26 cellular contexts compared by ENCODE assay signal in genomic region chr2:183009249-183009899, GRCh38.
"Had no signal": no experiment of that assay in that cellular context is flagged by ENCODE, and none has a peak within 500 bp of the region (broad histone marks: within the 10 kb centered on the region; RNA-seq: fewer than 3 reads in every experiment).

No MANE protein-coding gene starts in this region.

- H3K27me3 ChIP-seq: ascending aorta, foreskin keratinocyte, heart left ventricle, spleen, testis, transverse colon had no signal

- H3K9me3 ChIP-seq: ascending aorta, heart left ventricle, lower lobe of right lung, neutrophil, psoas muscle, spleen, testis, transverse colon had no signal

- DNase-seq: activated CD4-positive, alpha-beta T cell treated with anti-CD3 and anti-CD28 coated beads for 48 hours; activated CD4-positive, alpha-beta T cell treated with anti-CD3 and anti-CD28 coated beads, Interleukin-2, amount 50 U/mL, for 48 hours; activated CD8-positive, alpha-beta memory T cell treated with anti-CD3 and anti-CD28 coated beads for 24 hours; activated gamma-delta T cell; activated naive CD4-positive, alpha-beta T cell treated with anti-CD3 and anti-CD28 coated beads, Interleukin-2, amount 10 ng/mL, durations not matched to agents 7 days and 5 days; activated naive CD8-positive, alpha-beta T cell treated with anti-CD3 and anti-CD28 coated beads, Interleukin-2, amount 10 ng/mL, durations not matched to agents 7 days and 5 days; activated T-cell treated with anti-CD3 and anti-CD28 coated beads, Interleukin-2, amount 50 U/mL, for 1 hour; caudate nucleus; foreskin keratinocyte; lower lobe of right lung; spleen; stimulated activated naive CD4-positive, alpha-beta T cell treated with Interleukin-2 at 50 U/mL for 16 hours; testis; transverse colon had no signal

- H3K36me3 Mint-ChIP-seq: activated naive CD4-positive, alpha-beta T cell treated with anti-CD3 and anti-CD28 coated beads, Interleukin-2, amount 10 ng/mL, durations not matched to agents 7 days and 5 days; activated naive CD8-positive, alpha-beta T cell treated with anti-CD3 and anti-CD28 coated beads, Interleukin-2, amount 10 ng/mL, durations not matched to agents 7 days and 5 days had no signal

- H3K27me3 Mint-ChIP-seq: activated naive CD4-positive, alpha-beta T cell treated with anti-CD3 and anti-CD28 coated beads, Interleukin-2, amount 10 ng/mL, durations not matched to agents 7 days and 5 days; brain had no signal

- H3K27ac Mint-ChIP-seq: activated naive CD4-positive, alpha-beta T cell treated with anti-CD3 and anti-CD28 coated beads, Interleukin-2, amount 10 ng/mL, durations not matched to agents 7 days and 5 days; activated naive CD8-positive, alpha-beta T cell treated with anti-CD3 and anti-CD28 coated beads, Interleukin-2, amount 10 ng/mL, durations not matched to agents 7 days and 5 days; activated T-helper 1 cell treated with anti-CD3 and anti-CD28 coated beads, Interleukin-12 subunit alpha, Interleukin-12 subunit beta, Interleukin-2, Interleukin-4 antibody, amounts not matched to agents 30 ng/mL and 10 ng/mL and 1 ng/mL, durations not matched to agents 14 hours and 24 hours and 36 hours had no signal

- H3K9ac ChIP-seq: parathyroid adenoma had no signal

- H3K4me1 ChIP-seq: spleen had no signal

- H3K27ac ChIP-seq: ascending aorta, foreskin keratinocyte, lower lobe of right lung, neutrophil, parathyroid adenoma, psoas muscle, spleen, testis, transverse colon, VCaP had no signal

- H3K9me3 Mint-ChIP-seq: activated naive CD4-positive, alpha-beta T cell treated with anti-CD3 and anti-CD28 coated beads, Interleukin-2, amount 10 ng/mL, durations not matched to agents 7 days and 5 days; activated naive CD8-positive, alpha-beta T cell treated with anti-CD3 and anti-CD28 coated beads, Interleukin-2, amount 10 ng/mL, durations not matched to agents 7 days and 5 days; activated T-helper 1 cell treated with anti-CD3 and anti-CD28 coated beads, Interleukin-12 subunit alpha, Interleukin-12 subunit beta, Interleukin-2, Interleukin-4 antibody, amounts not matched to agents 30 ng/mL and 10 ng/mL and 1 ng/mL, durations not matched to agents 14 hours and 24 hours and 36 hours; brain; nephron had no signal

- FAIRE-seq: endothelial cell of umbilical vein had no signal

- H3K4me1 Mint-ChIP-seq: activated naive CD4-positive, alpha-beta T cell treated with anti-CD3 and anti-CD28 coated beads, Interleukin-2, amount 10 ng/mL, durations not matched to agents 7 days and 5 days; activated naive CD8-positive, alpha-beta T cell treated with anti-CD3 and anti-CD28 coated beads, Interleukin-2, amount 10 ng/mL, durations not matched to agents 7 days and 5 days had no signal

- H2AFZ ChIP-seq: parathyroid adenoma had no signal

- H3K36me3 ChIP-seq: ascending aorta, heart left ventricle, lower lobe of right lung, neutrophil, spleen, transverse colon had no signal

- H3K4me3 Mint-ChIP-seq: activated naive CD4-positive, alpha-beta T cell treated with anti-CD3 and anti-CD28 coated beads, Interleukin-2, amount 10 ng/mL, durations not matched to agents 7 days and 5 days; activated naive CD8-positive, alpha-beta T cell treated with anti-CD3 and anti-CD28 coated beads, Interleukin-2, amount 10 ng/mL, durations not matched to agents 7 days and 5 days; activated T-helper 1 cell treated with anti-CD3 and anti-CD28 coated beads, Interleukin-12 subunit alpha, Interleukin-12 subunit beta, Interleukin-2, Interleukin-4 antibody, amounts not matched to agents 30 ng/mL and 10 ng/mL and 1 ng/mL, durations not matched to agents 14 hours and 24 hours and 36 hours; nephron had no signal

- ATAC-seq: activated CD4-positive, CD25-positive, alpha-beta regulatory T cell treated with anti-CD3 and anti-CD28 coated beads, Interleukin-2, amount 50 U/mL, for 24 hours; left lobe of liver; lower lobe of right lung had no signal

- H3K4me3 ChIP-seq: ascending aorta, heart left ventricle, lower lobe of right lung, psoas muscle, spleen, testis, transverse colon had no signal
